37 cellular contexts compared by ENCODE assay signal in the genomic region with DNA sequence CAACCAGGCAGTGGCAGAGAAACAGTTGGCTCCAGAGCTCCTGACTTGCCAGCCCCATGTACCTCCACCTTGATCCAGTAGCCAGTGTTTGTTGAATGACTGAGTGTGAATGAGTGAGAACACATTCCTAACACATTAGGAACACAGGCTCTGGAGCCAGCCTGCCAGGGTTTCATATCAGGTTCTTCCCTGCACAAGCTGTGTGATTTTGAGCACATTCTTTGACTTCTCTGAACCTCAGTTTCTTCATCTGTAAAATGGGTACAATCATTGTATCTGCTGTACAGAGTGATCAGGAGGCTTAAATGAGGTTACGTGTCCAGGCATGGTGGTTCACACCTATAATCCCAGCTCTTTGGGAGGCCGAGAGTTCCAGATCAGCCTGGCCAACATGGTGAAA. TPM values are rescaled to one million over a fixed set of nuclear protein-coding genes. Genes with fewer than 3 reads are reported as not detected.
"Had no signal": no experiment of that assay in that cellular context is flagged by ENCODE, and none has a peak within 500 bp of the region (broad histone marks: within the 10 kb centered on the region; RNA-seq: fewer than 3 reads in every experiment).

No MANE protein-coding gene starts in this region.

- H3K4me3 ChIP-seq: cardiac muscle cell, Peyer's patch, SJSA1 had no signal

- H3K27me3 Mint-ChIP-seq: activated CD8-positive, alpha-beta T cell treated with anti-CD3 and anti-CD28 coated beads for 36 hours; activated naive CD8-positive, alpha-beta T cell treated with anti-CD3 and anti-CD28 coated beads for 36 hours; activated T-helper 17 cell treated with anti-CD3 and anti-CD28 coated beads, Interleukin-2, amount 50 U/mL, for 72 hours had no signal

- H3K36me3 ChIP-seq: cardiac muscle cell, Peyer's patch, SJSA1 had no signal

- H3K27me3 ChIP-seq: cardiac muscle cell, Peyer's patch, SJSA1 had no signal

- H3K4me3 Mint-ChIP-seq: activated CD8-positive, alpha-beta T cell treated with anti-CD3 and anti-CD28 coated beads for 36 hours; activated naive CD8-positive, alpha-beta T cell treated with anti-CD3 and anti-CD28 coated beads for 36 hours; activated T-cell treated with anti-CD3 and anti-CD28 coated beads, Interleukin-2, amount 50 U/mL, for 72 hours; activated T-helper 17 cell treated with anti-CD3 and anti-CD28 coated beads, Interleukin-2, amount 50 U/mL, for 72 hours; central memory CD8-positive, alpha-beta T cell; T-helper 1 cell treated with Interleukin-12 subunit alpha and Interleukin-12 subunit beta and Interleukin-4 antibody, amounts not matched to agents 30 μg/mL and 1 μg/mL, for 36 hours; T-helper 2 cell treated with Interferon-gamma antibody and Interleukin-4, amounts not matched to agents 5 μg/mL and 100 μg/mL, for 36 hours had no signal

- ATAC-seq: activated CD8-positive, alpha-beta T cell treated with anti-CD3 and anti-CD28 coated beads for 36 hours; activated T-cell treated with anti-CD3 and anti-CD28 coated beads, Interleukin-2, amount 50 U/mL, for 72 hours; activated T-helper 17 cell treated with anti-CD3 and anti-CD28 coated beads, Interleukin-2, amount 50 U/mL, for 72 hours; PC-3 had no signal

- H3K4me2 ChIP-seq: SK-N-SH had no signal

- DNase-seq: activated CD4-positive, alpha-beta T cell treated with anti-CD3 and anti-CD28 coated beads for 1 hour; activated CD4-positive, alpha-beta T cell treated with anti-CD3 and anti-CD28 coated beads for 48 hours; activated CD4-positive, CD25-positive, alpha-beta regulatory T cell; activated CD8-positive, alpha-beta T cell treated with anti-CD3 and anti-CD28 coated beads for 36 hours; activated effector memory CD4-positive, alpha-beta T cell treated with anti-CD3 and anti-CD28 coated beads, Interleukin-2, amount 50 U/mL, for 16 hours; activated naive CD4-positive, alpha-beta T cell; activated naive CD4-positive, alpha-beta T cell treated with anti-CD3 and anti-CD28 coated beads, Interleukin-2, amount 50 U/mL, for 16 hours; activated naive CD8-positive, alpha-beta T cell treated with anti-CD3 and anti-CD28 coated beads for 36 hours; activated T-cell treated with anti-CD3 and anti-CD28 coated beads, Interleukin-2, amount 50 U/mL, for 1 hour; activated T-cell treated with anti-CD3 and anti-CD28 coated beads, Interleukin-2, amount 50 U/mL, for 72 hours; amniotic stem cell; aorta; MM.1S; MV-4-11; NCI-H1092; NCI-H1436 treated with DMSO at 0.1 percent for 48 hours; NCI-H1694 treated with DMSO at 0.1 percent for 48 hours; NCI-H2029; NCI-H345; NCI-H524 treated with DMSO at 0.1 percent for 48 hours; NCI-H748 treated with DMSO at 0.1 percent for 48 hours; NK-92 treated with Interleukin-12 subunit alpha and Interleukin-12 subunit beta, amount 100 ng/mL, for 24 hours; PC-3; Peyer's patch; RPMI8226; SHP77 treated with DMSO at 0.1 percent for 48 hours; SK-N-SH had no signal

- H3K27ac ChIP-seq: cardiac muscle cell, Peyer's patch, SJSA1 had no signal

- H3K9ac ChIP-seq: SK-N-SH had no signal

- H3K27ac Mint-ChIP-seq: activated CD8-positive, alpha-beta T cell treated with anti-CD3 and anti-CD28 coated beads for 36 hours; activated naive CD8-positive, alpha-beta T cell treated with anti-CD3 and anti-CD28 coated beads for 36 hours; activated T-cell treated with anti-CD3 and anti-CD28 coated beads, Interleukin-2, amount 50 U/mL, for 72 hours; activated T-helper 17 cell treated with anti-CD3 and anti-CD28 coated beads, Interleukin-2, amount 50 U/mL, for 72 hours; T-helper 1 cell treated with Interleukin-12 subunit alpha and Interleukin-12 subunit beta and Interleukin-4 antibody, amounts not matched to agents 30 μg/mL and 1 μg/mL, for 36 hours; T-helper 2 cell treated with Interferon-gamma antibody and Interleukin-4, amounts not matched to agents 5 μg/mL and 100 μg/mL, for 36 hours had no signal

- H3K9me3 ChIP-seq: Peyer's patch, SK-N-SH had no signal

- H3K9me3 Mint-ChIP-seq: activated T-cell treated with anti-CD3 and anti-CD28 coated beads, Interleukin-2, amount 50 U/mL, for 72 hours; activated T-helper 17 cell treated with anti-CD3 and anti-CD28 coated beads, Interleukin-2, amount 50 U/mL, for 72 hours; central memory CD8-positive, alpha-beta T cell had no signal

RNA-seq across cellular contexts. Expression of gene PRM1, which starts 50.8 kb away (rescaled TPM):
- total RNA-seq: activated CD8-positive, alpha-beta memory T cell treated with anti-CD3 and anti-CD28 coated beads for 36 hours; activated CD8-positive, alpha-beta T cell treated with anti-CD3 and anti-CD28 coated beads for 36 hours; activated naive CD8-positive, alpha-beta T cell treated with anti-CD3 and anti-CD28 coated beads for 36 hours; activated T-cell treated with anti-CD3 and anti-CD28 coated beads, Interleukin-2, amount 50 U/mL, for 72 hours; activated T-helper 17 cell treated with anti-CD3 and anti-CD28 coated beads, Interleukin-2, amount 50 U/mL, for 72 hours; aorta; cardiac muscle cell; chondrocyte; LHCN-M2; NCI-H460; PC-3; Peyer's patch; SJSA1 had no signal
- polyA plus RNA-seq: aorta, cardiac muscle cell, SK-N-SH had no signal

RNA-seq across cellular contexts. Expression of gene PRM2, which starts 55.7 kb away (rescaled TPM):
- total RNA-seq: activated CD8-positive, alpha-beta memory T cell treated with anti-CD3 and anti-CD28 coated beads for 36 hours; activated CD8-positive, alpha-beta T cell treated with anti-CD3 and anti-CD28 coated beads for 36 hours; activated naive CD8-positive, alpha-beta T cell treated with anti-CD3 and anti-CD28 coated beads for 36 hours; activated T-cell treated with anti-CD3 and anti-CD28 coated beads, Interleukin-2, amount 50 U/mL, for 72 hours; activated T-helper 17 cell treated with anti-CD3 and anti-CD28 coated beads, Interleukin-2, amount 50 U/mL, for 72 hours; aorta; chondrocyte; LHCN-M2; NCI-H460; PC-3; Peyer's patch; SJSA1 had no signal
- polyA plus RNA-seq: aorta, cardiac muscle cell, SK-N-SH had no signal

RNA-seq across cellular contexts. Expression of gene PRM3, which starts 58.5 kb away (rescaled TPM):
- total RNA-seq: activated CD8-positive, alpha-beta memory T cell treated with anti-CD3 and anti-CD28 coated beads for 36 hours; activated CD8-positive, alpha-beta T cell treated with anti-CD3 and anti-CD28 coated beads for 36 hours; activated naive CD8-positive, alpha-beta T cell treated with anti-CD3 and anti-CD28 coated beads for 36 hours; activated T-cell treated with anti-CD3 and anti-CD28 coated beads, Interleukin-2, amount 50 U/mL, for 72 hours; activated T-helper 17 cell treated with anti-CD3 and anti-CD28 coated beads, Interleukin-2, amount 50 U/mL, for 72 hours; aorta; cardiac muscle cell; chondrocyte; LHCN-M2; NCI-H460; PC-3; Peyer's patch; SJSA1 had no signal
- polyA plus RNA-seq: aorta, cardiac muscle cell, SK-N-SH had no signal
